In genomic region chr5:14110680-14111079, GRCh38 we compare ENCODE assay signal across 17 cellular contexts. TPM values are rescaled to one million over a fixed set of nuclear protein-coding genes. Genes with fewer than 3 reads are reported as not detected.
DNase-seq lines count a peak whose midpoint lies in the region; ATAC-seq, FAIRE-seq and TF ChIP-seq lines count a peak whose summit lies in the region.
"Had no signal": no experiment of that assay in that cellular context is flagged by ENCODE, and none has a peak within 500 bp of the region (broad histone marks: within the 10 kb centered on the region; RNA-seq: fewer than 3 reads in every experiment).

No MANE protein-coding gene starts in this region.

- TF ChIP-seq CTCF in PC-3 (conservative IDR thresholded peaks at IDR 0.05; ENCODE audit: low read depth, low read length) (no peak), H1 (IDR thresholded peaks at IDR 0.05; ENCODE audit: control extremely low read depth in 1 of 3, insufficient read depth in 1 of 3, low read depth in 1 of 3, low read length in 3 of 3) (no peak)

- no peak overlapping the region for H4K8ac ChIP-seq in H1 (ENCODE audit: extremely low read depth, insufficient read depth, low read length)

- POLR2A ChIA-PET in PC-3 (lab: Charles Lee; ENCODE audit: unreplicated experiment) = no interaction called here
- POLR2A ChIA-PET in H1 (lab: Charles Lee; ENCODE audit: partially characterized antibody) = no interaction called here
- POLR2A ChIA-PET in naive thymus-derived CD4-positive, alpha-beta T cell (lab: Charles Lee) = no interaction called here

- H2BK15ac ChIP-seq in H1 (ENCODE audit: low read length) = no peak overlapping the region

- H3K9me2 ChIP-seq in PC-3 (replicated peaks; ENCODE audit: low read length) = no peaks in the 10 kb centered on the region

- H3K4me3 Mint-ChIP-seq in naive thymus-derived CD4-positive, alpha-beta T cell = no peak overlapping the region
- H3K4me3 Mint-ChIP-seq: activated CD4-positive, alpha-beta T cell treated with anti-CD3 and anti-CD28 coated beads, Interleukin-2, amount 10 ng/mL, durations not matched to agents 24 days and 14 days; activated T-cell treated with anti-CD3 and anti-CD28 coated beads, Interleukin-2, amount 50 U/mL, for 4 hours; T-helper 2 cell treated with Interferon-gamma antibody and Interleukin-4, amounts not matched to agents 5 μg/mL and 100 μg/mL, for 36 hours had no signal

- DNase-seq in EH (ENCODE audit: low read depth) = peak; percentile 92
- DNase-seq in PC-3 = peak; percentile 86
- DNase-seq in H1 (ENCODE audit: low read depth in 1 of 2, low spot score in 2 of 2) = no peak
- DNase-seq in non-pigmented ciliary epithelial cell (ENCODE audit: low read depth) = peak; percentile 68
- no peak for DNase-seq in naive thymus-derived CD4-positive, alpha-beta T cell
- no peak for DNase-seq in NCI-H2029 (lab: John Stamatoyannopoulos, UW)
- DNase-seq: activated CD4-positive, alpha-beta T cell treated with anti-CD3 and anti-CD28 coated beads, Interleukin-2, amount 10 ng/mL, durations not matched to agents 24 days and 14 days; activated T-cell treated with anti-CD3 and anti-CD28 coated beads, Interleukin-2, amount 50 U/mL, for 4 hours; H7; NCI-H187; NCI-H748 treated with DMSO at 0.1 percent for 48 hours had no signal

- no peaks in the 10 kb centered on the region for H3K27me3 ChIP-seq in PC-3 (ENCODE audit: low read length)
- no peaks in the 10 kb centered on the region; a peak in 2 of 7 replicates for H3K27me3 ChIP-seq in H1 (replicated peaks in 1 of 4; ENCODE audit: control insufficient read depth in 3 of 4, extremely low read depth in 1 of 4, insufficient read depth in 3 of 4, low read length in 3 of 4)
- H3K27me3 ChIP-seq in naive thymus-derived CD4-positive, alpha-beta T cell (ENCODE audit: control insufficient read depth in 2 of 2, insufficient read depth in 2 of 2, low read length in 2 of 2) = no peaks in the 10 kb centered on the region
- H3K27me3 ChIP-seq: tibial nerve had no signal

- 60% methylated on average over 4 of the region's 4 CpGs; no CpG with 5 or more reads in 1 of the 2 experiments for WGBS in H1 (ENCODE audit: extremely low coverage in 1 of 2, insufficient coverage in 1 of 2, insufficient read length in 1 of 2, insufficient replicate concordance in 2 of 2, low coverage in 1 of 2, low lambda C conversion rate in 2 of 2, missing lambda C conversion rate in 1 of 2), 2 experiments

- H4K5ac ChIP-seq in H1 (ENCODE audit: insufficient read length, low read depth, low read length) = no peak overlapping the region

- no TSS peak for BruUV-seq in PC-3 (replicated peaks; lab: Mats Ljungman, UMichigan)

- H3K36me3 Mint-ChIP-seq in naive thymus-derived CD4-positive, alpha-beta T cell = no peaks in the 10 kb centered on the region

- H3K4me3 ChIP-seq in PC-3 (ENCODE audit: low read length) (no peak overlapping the region), H1 (ENCODE audit: extremely low read depth in 1 of 4, insufficient read depth in 2 of 4, low read depth in 3 of 4, low read length in 4 of 4) (no peak overlapping the region)
- no peak overlapping the region for H3K4me3 ChIP-seq in naive thymus-derived CD4-positive, alpha-beta T cell (ENCODE audit: low read length)
- H3K4me3 ChIP-seq: tibial nerve had no signal

- H2AK5ac ChIP-seq in H1 (ENCODE audit: low read depth, low read length) = no peak overlapping the region

- no peak for FAIRE-seq in H1 (lab: Jason Lieb, UNC)
- FAIRE-seq: frontal cortex had no signal

- H3K79me1 ChIP-seq in H1 (ENCODE audit: low read depth, low read length) = no peaks in the 10 kb centered on the region

- H3K27ac ChIP-seq in PC-3 (ENCODE audit: low read length) (peak overlapping the region; percentile 93), H1 (ENCODE audit: low read depth, low read length) (no peak overlapping the region)
- H3K27ac ChIP-seq in naive thymus-derived CD4-positive, alpha-beta T cell (ENCODE audit: low read depth, low read length) = no peak overlapping the region
- H3K27ac ChIP-seq: C4-2B, tibial nerve had no signal

- no peak overlapping the region for H3K23ac ChIP-seq in H1 (ENCODE audit: insufficient read length)

- H2AFZ ChIP-seq in PC-3 (ENCODE audit: low read length) (peak overlapping the region; percentile 34), H1 (ENCODE audit: low read length) (no peak overlapping the region)

- no peak for TF ChIP-seq POLR2A in H1 (IDR thresholded peaks at IDR 0.05; ENCODE audit: control extremely low read depth in 1 of 2, low read depth in 2 of 2, low read length in 2 of 2)

- ATAC-seq in PC-3 = no peak
- ATAC-seq in naive thymus-derived CD4-positive, alpha-beta T cell = no peak
- no peak for ATAC-seq in GM18520 (IDR thresholded peaks at IDR 0.05; ENCODE audit: unreplicated experiment)
- no peak for ATAC-seq in GM21381 (IDR thresholded peaks at IDR 0.05; ENCODE audit: unreplicated experiment)
- ATAC-seq: activated T-cell treated with anti-CD3 and anti-CD28 coated beads, Interleukin-2, amount 50 U/mL, for 4 hours had no signal

- H3K9me3 Mint-ChIP-seq in naive thymus-derived CD4-positive, alpha-beta T cell = peaks cover 0 to 5% (median 0%) of the 10 kb centered on the region in 11 donors
- H3K9me3 Mint-ChIP-seq: activated CD4-positive, alpha-beta T cell treated with anti-CD3 and anti-CD28 coated beads, Interleukin-2, amount 10 ng/mL, durations not matched to agents 24 days and 14 days had no signal

- intact Hi-C loops in PC-3 (cut with micrococcal nuclease) = no loop called here
- intact Hi-C loops in naive thymus-derived CD4-positive, alpha-beta T cell (cut with micrococcal nuclease) = no loop called here

- no peaks in the 10 kb centered on the region for H3K9me3 ChIP-seq in PC-3 (ENCODE audit: low read length)
- no peaks in the 10 kb centered on the region for H3K9me3 ChIP-seq in H1 (ENCODE audit: insufficient read depth in 2 of 2, low read depth in 1 of 2, low read length in 1 of 2)
- H3K9me3 ChIP-seq in naive thymus-derived CD4-positive, alpha-beta T cell (ENCODE audit: control insufficient read depth in 2 of 3, low read length in 3 of 3) = no peaks in the 10 kb centered on the region
- H3K9me3 ChIP-seq: tibial nerve had no signal

- no peak overlapping the region for H3K14ac ChIP-seq in H1 (ENCODE audit: insufficient read length)

- H2BK120ac ChIP-seq in H1 (replicated peaks; ENCODE audit: low read depth, low read length) = no peak overlapping the region

- peaks cover 0 to 19% (median 4%) of the 10 kb centered on the region in 7 donors for H3K4me1 Mint-ChIP-seq in naive thymus-derived CD4-positive, alpha-beta T cell

- CTCF ChIA-PET in PC-3 (lab: Charles Lee) = no interaction called here
- CTCF ChIA-PET in H1 (lab: Charles Lee; ENCODE audit: partially characterized antibody) = interaction anchor here (3.0 to 6.8 kb wide), 2 partner anchors 11 to 31 kb away, joined by 14 to 57 read pairs; partner anchors contain the start of gene TRIO
- CTCF ChIA-PET in naive thymus-derived CD4-positive, alpha-beta T cell (lab: Charles Lee) = no interaction called here

- peak overlapping the region; percentile 75 for H3K9ac ChIP-seq in PC-3 (ENCODE audit: low read length)
- no peak overlapping the region for H3K9ac ChIP-seq in H1 (replicated peaks in 1 of 4; ENCODE audit: extremely low read depth in 1 of 4, low read depth in 3 of 4, low read length in 3 of 4)

- no peaks in the 10 kb centered on the region for H3F3A ChIP-seq in PC-3 (ENCODE audit: low read length, unreplicated experiment)

- no peaks in the 10 kb centered on the region; the same call in 1 of the 2 replicates for H3K23me2 ChIP-seq in H1 (ENCODE audit: low read depth, low read length)

- peaks cover 23% of the 10 kb centered on the region for H3K79me2 ChIP-seq in PC-3 (ENCODE audit: low read length)
- H3K79me2 ChIP-seq in H1 (ENCODE audit: control insufficient read depth in 1 of 2, insufficient read depth in 2 of 2, low read length in 2 of 2) = no peaks in the 10 kb centered on the region

- peaks cover 9 to 25% (median 23%) of the 10 kb centered on the region in 5 donors for H3K27me3 Mint-ChIP-seq in naive thymus-derived CD4-positive, alpha-beta T cell

- H3K36me3 ChIP-seq in PC-3 (ENCODE audit: low read depth, low read length) = no peaks in the 10 kb centered on the region; the same call in 1 of the 2 replicates
- H3K36me3 ChIP-seq in H1 (ENCODE audit: control insufficient read depth in 2 of 4, insufficient read depth in 4 of 4, low read length in 3 of 4) = no peaks in the 10 kb centered on the region
- H3K36me3 ChIP-seq in naive thymus-derived CD4-positive, alpha-beta T cell (ENCODE audit: control insufficient read depth in 2 of 3, insufficient read depth in 3 of 3, low read length in 3 of 3) = no peaks in the 10 kb centered on the region
- H3K36me3 ChIP-seq: tibial nerve had no signal

- peaks cover 59% of the 10 kb centered on the region for H3K4me1 ChIP-seq in PC-3 (ENCODE audit: insufficient read depth, low read length)
- H3K4me1 ChIP-seq in H1 (replicated peaks in 1 of 4; ENCODE audit: control insufficient read depth in 3 of 4, insufficient read depth in 4 of 4, low read length in 3 of 4) = peaks cover 2 to 12% (median 8%) of the 10 kb centered on the region in 4 experiments; a peak in 5 of 7 replicates
- no peaks in the 10 kb centered on the region for H3K4me1 ChIP-seq in naive thymus-derived CD4-positive, alpha-beta T cell (ENCODE audit: control insufficient read depth in 2 of 2, insufficient read depth in 2 of 2, low read length in 2 of 2)

- H2BK12ac ChIP-seq in H1 (ENCODE audit: low read depth, low read length) = no peak overlapping the region

- TF ChIP-seq RAD21 in H1 (IDR thresholded peaks at IDR 0.05 in 1 of 2, conservative IDR thresholded peaks at IDR 0.05 in 1 of 2; ENCODE audit: low read depth in 2 of 2, low read length in 2 of 2) = no peak

- no peak overlapping the region for H3K27ac Mint-ChIP-seq in naive thymus-derived CD4-positive, alpha-beta T cell
- H3K27ac Mint-ChIP-seq: activated CD4-positive, alpha-beta T cell treated with anti-CD3 and anti-CD28 coated beads, Interleukin-2, amount 10 ng/mL, durations not matched to agents 24 days and 14 days; T-helper 2 cell treated with Interferon-gamma antibody and Interleukin-4, amounts not matched to agents 5 μg/mL and 100 μg/mL, for 36 hours had no signal

- no peak overlapping the region for H3K18ac ChIP-seq in H1 (ENCODE audit: extremely low read depth, low read length)

- TF ChIP-seq EP300 in H1 (IDR thresholded peaks at IDR 0.05; ENCODE audit: borderline replicate concordance in 1 of 2, low read depth in 2 of 2, low read length in 2 of 2) = no peak

- no peak overlapping the region for H2BK5ac ChIP-seq in H1 (ENCODE audit: low read depth, low read length)

- H3K4me2 ChIP-seq in PC-3 (ENCODE audit: low read length) = no peak overlapping the region
- H3K4me2 ChIP-seq in H1 (ENCODE audit: insufficient read depth in 1 of 2, low read depth in 2 of 2, low read length in 2 of 2) = no peak overlapping the region

- no peaks in the 10 kb centered on the region for H4K20me1 ChIP-seq in PC-3 (ENCODE audit: low read length)
- H4K20me1 ChIP-seq in H1 (replicated peaks in 1 of 2; ENCODE audit: control insufficient read depth in 1 of 2, insufficient read depth in 2 of 2, low read length in 2 of 2) = no peaks in the 10 kb centered on the region

- H2BK20ac ChIP-seq in H1 (ENCODE audit: low read length) = no peak overlapping the region

- H3K4ac ChIP-seq in H1 (replicated peaks; ENCODE audit: insufficient read length, low read depth, low read length) = no peak overlapping the region

- H4K91ac ChIP-seq in H1 (replicated peaks; ENCODE audit: insufficient read length, low read length) = no peak overlapping the region

- H3K56ac ChIP-seq in H1 (replicated peaks; ENCODE audit: insufficient read length, low read depth, low read length) = no peak overlapping the region

RNA-seq across cellular contexts. Expression of gene TRIO, which starts 32.5 kb away (rescaled TPM):
- total RNA-seq in PC-3 (2014; rRNA removed) = 211 and 271 TPM in 2 replicates
- total RNA-seq in H1 (2021; fragmentation: NEBNext Ultra II Directional; extraction: Animal tissue kit (Norgen Biotek cat#: 25700)) = 69.1 and 70.4 TPM in 2 replicates
- polyA plus RNA-seq in H1 (2011; rRNA removed) = 35.1 and 39.5 TPM in 2 replicates
- polyA plus RNA-seq in H1 (2011; cell fraction: cytosol; rRNA removed) = 41.2 TPM
- polyA plus RNA-seq in H1 (2011; cell fraction: nucleus; rRNA removed) = 199 TPM
- 39.2 to 59.2 TPM (median 43.1 TPM) in 4 replicates for polyA plus RNA-seq in H1 (2012, experiment 1 of 2)
- polyA plus RNA-seq in H1 (2012, experiment 2 of 2) = 4.4 TPM
- 15.5 TPM for polyA plus RNA-seq in H1 (2013, experiment 1 of 2)
- 15.1 TPM for polyA plus RNA-seq in H1 (2013, experiment 2 of 2)
- 338 and 362 TPM in 2 replicates for polyA minus RNA-seq in H1 (2011; rRNA and poly(A)+ RNA removed)
- 58.9 TPM for polyA minus RNA-seq in H1 (2011; cell fraction: cytosol; rRNA and poly(A)+ RNA removed)
- polyA minus RNA-seq in H1 (2011; cell fraction: nucleus; rRNA and poly(A)+ RNA removed) = 347 TPM
- total RNA-seq in naive thymus-derived CD4-positive, alpha-beta T cell = 10 to 100 TPM in 2 of 5 experiments, 1 to 10 TPM in 3; 5.5 to 45.9 (median 8.5) TPM
- under 1 TPM; 0.16 to 0.53 TPM for polyA plus RNA-seq in naive thymus-derived CD4-positive, alpha-beta T cell

Comparison
In these comparisons a context has a peak if more than half of its experiments do, and no peak if none do; other contexts are left out.
1. DNase-seq: peak in EH (single experiment), PC-3 (single experiment) and non-pigmented ciliary epithelial cell (single experiment); none in H1 (0 of 2), naive thymus-derived CD4-positive, alpha-beta T cell (0 of 9) and NCI-H2029 (single experiment).